8 cellular contexts compared by ENCODE assay signal in genomic region chr20:63979549-63980316, GRCh38. TPM values are rescaled to one million over a fixed set of nuclear protein-coding genes. Genes with fewer than 3 reads are reported as not detected.
DNase-seq lines count a peak whose midpoint lies in the region; ATAC-seq, FAIRE-seq and TF ChIP-seq lines count a peak whose summit lies in the region.

TSS of gene SAMD10 (minus strand) at chr20:63979642. CDS start at chr20:63979467, 175 bp downstream.

- H3K4me1 ChIP-seq in right lobe of liver = peaks cover 0 to 27% (median 12%) of the 10 kb centered on the region in 4 donors

- DNase-seq in COR-L47 (lab: John Stamatoyannopoulos, UW) (peak; percentile 79), NCI-H146 (lab: John Stamatoyannopoulos, UW) (peak; percentile 68), WERI-Rb-1 (no peak), bronchial epithelial cell (ENCODE audit: low read depth) (no peak), right lobe of liver (peak in 2 of 3 donors; percentile 61 to 65)
- DNase-seq in stimulated activated CD8-positive, alpha-beta memory T cell treated with anti-CD3 and anti-CD28 coated beads, Interleukin-12 subunit alpha, Interleukin-12 subunit beta, amount 100 ng/mL, for 1 hour (ENCODE audit: low read depth) = peak; percentile 47

- no peak for FAIRE-seq in bronchial epithelial cell (lab: Jason Lieb, UNC)

- intact Hi-C loops in right lobe of liver (cut with DNase I) = loop anchor here (10.0 kb wide), 2 partner anchors 435 to 445 kb away; partner anchors contain the start of genes PTK6 (in 1 of the 2) and SRMS (in 1 of the 2)

- no peak for TF ChIP-seq POLR2A in right lobe of liver (IDR thresholded peaks at IDR 0.05)

- H3K27ac ChIP-seq in WERI-Rb-1 (peak within 1 kb of the TSS; percentile 94), right lobe of liver (peak within 1 kb of the TSS; percentile 36 to 65 (median 47))

- H3K27me3 ChIP-seq in WERI-Rb-1 (ENCODE audit: insufficient read depth, low read depth, severe bottlenecking) (no peaks in the 10 kb centered on the region), bronchial epithelial cell (ENCODE audit: control insufficient read depth, insufficient read depth, low read length) (no peaks in the 10 kb centered on the region), right lobe of liver (no peaks in the 10 kb centered on the region)

- H3K4me3 ChIP-seq in WERI-Rb-1 (ENCODE audit: low read depth, low read length) = peak within 1 kb of the TSS; percentile 60
- peak within 1 kb of the TSS; percentile 88 for H3K4me3 ChIP-seq in bronchial epithelial cell (ENCODE audit: low read depth, low read length)
- peak within 1 kb of the TSS; percentile 54 to 99 (median 63) for H3K4me3 ChIP-seq in right lobe of liver

- WGBS in right lobe of liver (ENCODE audit: insufficient coverage, low coverage, low lambda C conversion rate, missing lambda C conversion rate) = 10% methylated on average over 6 of the region's 54 CpGs

- ATAC-seq in GM21737 (IDR thresholded peaks at IDR 0.05; ENCODE audit: unreplicated experiment) = peak; percentile 36
- ATAC-seq in right lobe of liver = peak; percentile 1 to 9 (median 3)
- ATAC-seq in HG03469 (IDR thresholded peaks at IDR 0.05; ENCODE audit: unreplicated experiment) = no peak

- no peaks in the 10 kb centered on the region for H3K9me3 ChIP-seq in WERI-Rb-1 (ENCODE audit: severe bottlenecking)
- no peaks in the 10 kb centered on the region for H3K9me3 ChIP-seq in right lobe of liver

- no peak for TF ChIP-seq CTCF in WERI-Rb-1 (IDR thresholded peaks at IDR 0.05; ENCODE audit: low read depth, low read length)
- no peak for TF ChIP-seq CTCF in bronchial epithelial cell (IDR thresholded peaks at IDR 0.05; ENCODE audit: insufficient read depth, low read length, severe bottlenecking)
- TF ChIP-seq CTCF in right lobe of liver (IDR thresholded peaks at IDR 0.05) = peak in 1 of 4 donors; percentile 17

- H3K36me3 ChIP-seq in WERI-Rb-1 = 0 out of 2 replicates have a peak, but pooled peaks cover 4% of the 10 kb centered on the region
- peaks cover 5% of the 10 kb centered on the region for H3K36me3 ChIP-seq in bronchial epithelial cell (ENCODE audit: control insufficient read depth, insufficient read depth, low read length)
- H3K36me3 ChIP-seq in right lobe of liver = peaks cover 0 to 14% (median 3%) of the 10 kb centered on the region in 4 donors

RNA-seq across cellular contexts. Expression of gene SAMD10, which starts in this region (rescaled TPM):
- total RNA-seq in bronchial epithelial cell (1.1 and 2.7 TPM in 2 replicates), right lobe of liver (1 to 10 TPM; 2.7 to 6.7 (median 3.5) TPM)

Comparison
In these comparisons a context has a peak if more than half of its experiments do, and no peak if none do; other contexts are left out.
1. DNase-seq: peak in COR-L47 (single experiment), NCI-H146 (single experiment), right lobe of liver (2 of 3) and stimulated activated CD8-positive, alpha-beta memory T cell treated with anti-CD3 and anti-CD28 coated beads, Interleukin-12 subunit alpha, Interleukin-12 subunit beta, amount 100 ng/mL, for 1 hour (single experiment); none in WERI-Rb-1 (single experiment) and bronchial epithelial cell (single experiment).
2. Peak in every context shown above with its lines, with median percentiles within 50 percentile points of each other: H3K4me3 ChIP-seq.